10 cellular contexts compared by ENCODE assay signal in the genomic region with DNA sequence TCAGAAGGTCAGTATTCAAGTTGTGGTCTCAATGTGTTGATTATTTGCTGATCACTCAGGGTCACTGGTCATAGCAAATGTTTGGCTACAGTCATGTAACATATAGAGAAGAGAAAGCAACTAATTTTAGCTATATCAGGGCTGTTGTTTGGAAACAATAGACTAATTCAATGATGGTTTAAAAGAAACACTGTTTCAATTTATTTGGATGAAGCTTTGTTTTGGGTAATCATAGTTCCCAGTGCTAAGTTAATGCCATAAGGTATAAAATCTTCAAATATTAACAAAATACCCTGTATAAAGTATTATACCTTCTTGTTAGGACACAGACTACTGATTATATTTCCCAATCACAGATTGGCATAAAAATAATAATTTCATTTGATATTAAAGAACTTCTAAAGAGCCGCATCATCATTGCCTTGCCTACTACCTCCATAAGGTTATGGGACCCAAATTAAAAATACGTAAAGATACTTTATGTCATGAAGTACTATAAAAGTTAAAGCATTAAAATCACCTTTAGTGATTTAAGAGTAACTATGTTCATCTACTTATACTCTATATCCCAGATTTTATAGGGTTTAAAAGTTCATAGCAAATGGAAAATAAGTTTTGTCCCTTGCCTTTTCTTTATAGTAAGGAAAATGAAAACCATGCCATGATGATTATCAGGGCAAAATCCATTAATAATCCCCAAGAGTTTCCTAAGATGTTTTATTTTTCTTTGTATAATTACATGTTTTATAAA. TPM values are rescaled to one million over a fixed set of nuclear protein-coding genes. Genes with fewer than 3 reads are reported as not detected.
DNase-seq lines count a peak whose midpoint lies in the region; ATAC-seq and TF ChIP-seq lines count a peak whose summit lies in the region.
"Had no signal": no experiment of that assay in that cellular context is flagged by ENCODE, and none has a peak within 500 bp of the region (broad histone marks: within the 10 kb centered on the region; RNA-seq: fewer than 3 reads in every experiment).

No MANE protein-coding gene starts in this region.

- DNase-seq in G401 (ENCODE audit: low spot score) (peak; percentile 46), ovary (no peak), GM13976 (ENCODE audit: low spot score) (no peak), DMS153 (lab: John Stamatoyannopoulos, UW) (no peak), transverse colon (no peak)
- DNase-seq in effector memory CD4-positive, alpha-beta T cell: no peak
- DNase-seq: foreskin melanocyte, NCI-H69 had no signal

- H3K9ac ChIP-seq in OCI-LY3 (ENCODE audit: low read length): peak overlapping the region; percentile 86

- H3K27me3 ChIP-seq in OCI-LY3 (ENCODE audit: low read depth, low read length) (no peaks in the 10 kb centered on the region), ovary (no peaks in the 10 kb centered on the region), transverse colon (no peaks in the 10 kb centered on the region)
- H3K27me3 ChIP-seq in effector memory CD4-positive, alpha-beta T cell (replicated peaks; ENCODE audit: control insufficient read depth, insufficient read depth, low read length, poor library complexity, severe bottlenecking): no peaks in the 10 kb centered on the region

- no peak for TF ChIP-seq POLR2A in ovary (IDR thresholded peaks at IDR 0.05)
- no peak for TF ChIP-seq POLR2A in transverse colon (IDR thresholded peaks at IDR 0.05)

- intact Hi-C loops in ovary (cut with DNase I) (no loop called here), transverse colon (cut with DNase I; ENCODE audit: low total_unique reads) (no loop called here)

- in situ Hi-C loops in G401 (cut with HindIII; ENCODE audit: low sequenced_read_pairs) (no loop called here), GM13976 (cut with MboI; ENCODE audit: low sequenced_read_pairs, unreplicated experiment) (loop anchor here (5.0 to 10.0 kb wide), 2 partner anchors 170 to 393 kb away; no protein-coding TSS in a partner anchor), transverse colon (cut with MboI; ENCODE audit: low pct_ligation_motif_present in 1 of 4, low pct_unique_long_range_greater_than_20kb in 1 of 4, low sequenced_read_pairs in 3 of 4) (no loop called here)

- 93 to 97% (median 96%) methylated on average over 2 of the region's 2 CpGs for WGBS in ovary, 3 donors
- 80 to 89% methylated on average over 2 of the region's 2 CpGs for WGBS in transverse colon (ENCODE audit: low coverage in 1 of 2), 2 donors

- H3K4me3 ChIP-seq in OCI-LY3 (ENCODE audit: low read length): peak overlapping the region; percentile 99
- H3K4me3 ChIP-seq in effector memory CD4-positive, alpha-beta T cell (ENCODE audit: insufficient read depth, low read depth, low read length, poor library complexity, severe bottlenecking): peak overlapping the region; percentile 41
- H3K4me3 ChIP-seq in ovary: peak overlapping the region; percentile 2
- H3K4me3 ChIP-seq in transverse colon: peak overlapping the region in 1 of 4 donors; percentile 87

- no peak overlapping the region for H2AFZ ChIP-seq in OCI-LY3 (ENCODE audit: low read depth, low read length)

- H3K36me3 ChIP-seq in OCI-LY3 (replicated peaks; ENCODE audit: low read depth, low read length): peaks cover 25% of the 10 kb centered on the region
- H3K36me3 ChIP-seq in effector memory CD4-positive, alpha-beta T cell (ENCODE audit: control insufficient read depth, insufficient read depth, low read length): peaks cover 9% of the 10 kb centered on the region
- no peaks in the 10 kb centered on the region for H3K36me3 ChIP-seq in ovary
- no peaks in the 10 kb centered on the region for H3K36me3 ChIP-seq in transverse colon

- H3K9me3 ChIP-seq in OCI-LY3 (ENCODE audit: insufficient read depth, low read length): no peaks in the 10 kb centered on the region
- H3K9me3 ChIP-seq in effector memory CD4-positive, alpha-beta T cell (ENCODE audit: control insufficient read depth, low read length): no peaks in the 10 kb centered on the region
- H3K9me3 ChIP-seq in ovary: no peaks in the 10 kb centered on the region
- no peaks in the 10 kb centered on the region for H3K9me3 ChIP-seq in transverse colon

- no peak for TF ChIP-seq CTCF in OCI-LY3 (IDR thresholded peaks at IDR 0.05; ENCODE audit: low read depth, low read length)
- TF ChIP-seq CTCF in ovary (IDR thresholded peaks at IDR 0.05): no peak
- TF ChIP-seq CTCF in GM13976 (IDR thresholded peaks at IDR 0.05; ENCODE audit: borderline replicate concordance, control extremely low read depth, extremely low read depth, insufficient read depth, missing control alignments): no peak
- no peak for TF ChIP-seq CTCF in transverse colon (IDR thresholded peaks at IDR 0.05)

- peak overlapping the region; percentile 75 for H3K4me2 ChIP-seq in OCI-LY3 (ENCODE audit: low read length)

- peaks cover 100% of the 10 kb centered on the region for H3K79me2 ChIP-seq in OCI-LY3 (ENCODE audit: low read length)

- peaks cover 33% of the 10 kb centered on the region for H4K20me1 ChIP-seq in OCI-LY3 (ENCODE audit: insufficient read depth, low read length)

- ATAC-seq in GM19395 (IDR thresholded peaks at IDR 0.05; ENCODE audit: unreplicated experiment): no peak

- no peak for TF ChIP-seq EP300 in ovary (IDR thresholded peaks at IDR 0.05)
- TF ChIP-seq EP300 in transverse colon (IDR thresholded peaks at IDR 0.05; ENCODE audit: low read depth): no peak

- H3K4me1 ChIP-seq in OCI-LY3 (ENCODE audit: low read length): peaks cover 28% of the 10 kb centered on the region
- H3K4me1 ChIP-seq in effector memory CD4-positive, alpha-beta T cell (ENCODE audit: control insufficient read depth, insufficient read depth, low read length, poor library complexity, severe bottlenecking): peaks cover 21% of the 10 kb centered on the region
- H3K4me1 ChIP-seq in ovary (ENCODE audit: insufficient read depth): peaks cover 14% of the 10 kb centered on the region
- H3K4me1 ChIP-seq in transverse colon: peaks cover 0 to 80% (median 21%) of the 10 kb centered on the region in 4 donors

- peak overlapping the region; percentile 98 for H3K27ac ChIP-seq in OCI-LY3 (ENCODE audit: low read length)
- H3K27ac ChIP-seq in effector memory CD4-positive, alpha-beta T cell (ENCODE audit: insufficient read depth, low read length, poor library complexity, severe bottlenecking): no peak overlapping the region
- H3K27ac ChIP-seq in ovary: no peak overlapping the region
- H3K27ac ChIP-seq in transverse colon: no peak overlapping the region

RNA-seq across cellular contexts. Expression of gene NR3C1, which starts 6.0 kb away (rescaled TPM):
- not detected in 2 replicates for total RNA-seq in G401 (2014; rRNA removed; shearing (Covaris generic))
- total RNA-seq in ovary: 10 to 100 TPM; 26.2 to 54.3 (median 40.2) TPM
- 10 to 100 TPM; 15.5 to 30.0 TPM for polyA plus RNA-seq in ovary
- 10 to 100 TPM in 3 of 4 donors, 1 to 10 TPM in 1; 8.4 to 37.7 (median 30.3) TPM for total RNA-seq in transverse colon
